ENCODE assay signal across 1 cellular context in genomic region chr6:154994881-154995240, GRCh38.
TF ChIP-seq lines count a peak whose summit lies in the region.

No MANE protein-coding gene starts in this region.

TF ChIP-seq in HCT116, 20 proteins besides CTCF, POLR2A, EP300 and RAD21 (continued from another document):
- TF ChIP-seq TCF7L2 (IDR thresholded peaks at IDR 0.05; ENCODE audit: borderline replicate concordance, extremely low read depth, insufficient read depth, insufficient read length) (no peak), JUND (IDR thresholded peaks at IDR 0.05) (no peak), SRF (IDR thresholded peaks at IDR 0.05; ENCODE audit: low read depth) (no peak)
- TF ChIP-seq, protein P1, sequence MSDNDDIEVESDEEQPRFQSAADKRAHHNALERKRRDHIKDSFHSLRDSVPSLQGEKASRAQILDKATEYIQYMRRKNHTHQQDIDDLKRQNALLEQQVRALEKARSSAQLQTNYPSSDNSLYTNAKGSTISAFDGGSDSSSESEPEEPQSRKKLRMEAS (IDR thresholded peaks at IDR 0.05) = no peak
